8 cellular contexts compared by ENCODE assay signal in the genomic region with DNA sequence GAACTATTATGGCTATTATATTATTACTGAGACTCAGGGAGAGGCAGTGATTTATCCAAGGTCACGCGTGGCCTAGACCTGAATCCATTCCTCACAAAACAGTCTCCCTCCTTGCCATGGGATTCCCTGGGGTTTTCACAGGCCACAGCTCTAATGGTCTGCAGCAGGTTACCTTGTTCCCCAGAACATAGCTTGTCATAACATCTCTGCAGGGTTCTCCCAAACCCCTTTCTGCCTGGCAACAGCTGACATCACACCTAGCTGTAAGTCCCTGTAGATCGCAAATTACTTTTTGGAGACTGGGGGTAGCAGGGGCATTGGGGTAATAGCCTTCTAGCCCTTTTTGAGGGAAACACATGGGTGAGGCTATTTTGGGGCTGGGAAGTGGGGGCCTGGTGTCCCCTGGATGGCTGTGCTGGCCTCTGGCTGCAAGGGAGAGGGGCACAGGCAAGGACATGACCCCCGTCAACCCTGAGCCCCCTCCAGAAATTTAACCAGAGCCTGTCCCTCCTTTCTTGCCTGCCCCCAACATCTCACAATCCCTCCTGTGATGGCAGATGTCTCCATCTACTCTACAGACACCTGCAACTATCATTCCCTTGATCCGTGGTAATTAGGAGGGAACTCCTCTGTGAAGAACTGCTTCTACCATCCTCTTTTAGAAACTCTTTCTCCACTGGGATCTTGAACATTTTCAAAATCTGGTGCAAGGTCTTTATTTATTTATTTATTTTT. TPM values are rescaled to one million over a fixed set of nuclear protein-coding genes. Genes with fewer than 3 reads are reported as not detected.
DNase-seq lines count a peak whose midpoint lies in the region; ATAC-seq, FAIRE-seq and TF ChIP-seq lines count a peak whose summit lies in the region.

No MANE protein-coding gene starts in this region.

- no peak for TF ChIP-seq POLR2A in HepG2 (IDR thresholded peaks at IDR 0.05; ENCODE audit: insufficient read depth in 1 of 2, low read depth in 2 of 2, low read length in 2 of 2)

- H3K36me3 Mint-ChIP-seq in activated naive CD4-positive, alpha-beta T cell treated with anti-CD3 and anti-CD28 coated beads, Interleukin-2, amount 50 U/mL, for 24 hours: peaks cover 2% of the 10 kb centered on the region

- no TSS peak for BruUV-seq in HepG2 (replicated peaks; lab: Mats Ljungman, UMichigan)

- CTCF ChIA-PET in HepG2 (lab: Yijun Ruan, JAX; ENCODE audit: low intra/inter-chr PET ratio, low total read pairs): interaction anchor here (1.8 kb wide), 1 partner anchor 25 kb away, joined by 5 read pairs; no protein-coding TSS in a partner anchor

- H3K4me2 ChIP-seq in HepG2 (ENCODE audit: low read depth, low read length): peak overlapping the region; percentile 97

- no peak for TF ChIP-seq EP300 in HepG2 (IDR thresholded peaks at IDR 0.05; ENCODE audit: low read depth in 2 of 2, low read length in 2 of 2)
- TF ChIP-seq EP300 in HepG2 (CRISPR knock-in tag; IDR thresholded peaks at IDR 0.05; ENCODE audit: borderline replicate concordance): no peak

- DNase-seq in GM19239 (ENCODE audit: insufficient read length, low spot score) (no peak), SK-N-DZ (ENCODE audit: low spot score) (peak; percentile 44), HepG2 (ENCODE audit: low spot score) (no peak), SHP77 treated with DMSO at 0.1 percent for 48 hours (lab: John Stamatoyannopoulos, UW) (no peak), HK-2 (ENCODE audit: unreplicated experiment) (no peak)
- DNase-seq in stimulated activated CD8-positive, alpha-beta memory T cell treated with anti-CD3 and anti-CD28 coated beads, Interleukin-2, amount 100 ng/mL, for 1 hour (ENCODE audit: low read depth in 2 of 2): peak; percentile 33 to 37

- H3K27ac Mint-ChIP-seq in activated naive CD4-positive, alpha-beta T cell treated with anti-CD3 and anti-CD28 coated beads, Interleukin-2, amount 50 U/mL, for 24 hours: peak overlapping the region; percentile 96

- H3K27me3 ChIP-seq in HepG2 (ENCODE audit: control insufficient read depth in 1 of 2, insufficient read depth in 2 of 2, low read length in 2 of 2): no peaks in the 10 kb centered on the region

- no peak overlapping the region for H2AFZ ChIP-seq in HepG2 (ENCODE audit: low read length)

- TF ChIP-seq CTCF in HepG2 (CRISPR knock-in tag; IDR thresholded peaks at IDR 0.05): no peak

- peak overlapping the region; percentile 96 for H3K4me3 Mint-ChIP-seq in activated naive CD4-positive, alpha-beta T cell treated with anti-CD3 and anti-CD28 coated beads, Interleukin-2, amount 50 U/mL, for 24 hours

- no peaks in the 10 kb centered on the region for H4K20me1 ChIP-seq in HepG2 (ENCODE audit: insufficient read depth, low read length)

- H3K4me1 Mint-ChIP-seq in activated naive CD4-positive, alpha-beta T cell treated with anti-CD3 and anti-CD28 coated beads, Interleukin-2, amount 50 U/mL, for 24 hours: peaks cover 42% of the 10 kb centered on the region

- in situ Hi-C loops in HepG2 (cut with HindIII; ENCODE audit: extremely low pct_ligation_motif_present, low pct_unique_long_range_greater_than_20kb): no loop called here

- peak overlapping the region in 2 of 3 experiments; percentile 10 to 36; a peak in 2 of 6 replicates for H3K4me3 ChIP-seq in HepG2 (replicated peaks in 1 of 3; ENCODE audit: insufficient read depth in 1 of 3, low read depth in 2 of 3, low read length in 3 of 3)

- peaks cover 5% of the 10 kb centered on the region for H3K79me2 ChIP-seq in HepG2 (ENCODE audit: insufficient read depth, low read length)

- intact Hi-C loops in HepG2 (cut with micrococcal nuclease; ENCODE audit: unreplicated experiment): no loop called here

- no peaks in the 10 kb centered on the region for H3K9me3 Mint-ChIP-seq in activated naive CD4-positive, alpha-beta T cell treated with anti-CD3 and anti-CD28 coated beads, Interleukin-2, amount 50 U/mL, for 24 hours

- H3K36me3 ChIP-seq in HepG2 (replicated peaks in 1 of 2; ENCODE audit: control insufficient read depth in 1 of 2, insufficient read depth in 2 of 2, low read length in 2 of 2): no peaks in the 10 kb centered on the region; a peak in 1 of 5 replicates

- H3K27me3 Mint-ChIP-seq in activated naive CD4-positive, alpha-beta T cell treated with anti-CD3 and anti-CD28 coated beads, Interleukin-2, amount 50 U/mL, for 24 hours: no peaks in the 10 kb centered on the region

- H3K4me1 ChIP-seq in HepG2 (ENCODE audit: insufficient read depth, low read length): peaks cover 38% of the 10 kb centered on the region

- TF ChIP-seq RAD21 in HepG2 (CRISPR knock-in tag; IDR thresholded peaks at IDR 0.05): no peak

- H3K9ac ChIP-seq in HepG2 (ENCODE audit: insufficient read depth, low read depth, low read length): peak overlapping the region; percentile 7; the same call in 1 of the 2 replicates

- H3K9me3 ChIP-seq in HepG2 (ENCODE audit: low read length): no peaks in the 10 kb centered on the region

- ATAC-seq in HepG2 (no peak), GM18861 (IDR thresholded peaks at IDR 0.05; ENCODE audit: unreplicated experiment) (no peak)

- WGBS in HepG2 (ENCODE audit: low lambda C conversion rate): 89% methylated on average over 5 of the region's 5 CpGs

- POLR2A ChIA-PET in HepG2 (lab: Yijun Ruan, JAX): interaction anchor here (1.1 to 3.8 kb wide), 7 partner anchors 12 to 111 kb away, joined by 3 to 33 read pairs (median 8); no protein-coding TSS in a partner anchor

- FAIRE-seq in GM19239 (lab: Jason Lieb, UNC) (peak; percentile 91), HepG2 (lab: Jason Lieb, UNC) (no peak)

- no peak overlapping the region for H3K27ac ChIP-seq in HepG2 (ENCODE audit: extremely low read length, insufficient read depth, low read length)

RNA-seq across cellular contexts. Expression of gene CD74, which starts 1.3 kb away (rescaled TPM):
- polyA plus RNA-seq in SK-N-DZ (2014; cell fraction: cytosol; rRNA removed): 28.0 and 54.1 TPM in 2 replicates
- polyA plus RNA-seq in SK-N-DZ (2014; cell fraction: nucleus; rRNA removed): 6.8 and 10.0 TPM in 2 replicates
- 30.1 and 84.4 TPM in 2 replicates for total RNA-seq in HepG2 (2016; rRNA removed; fragmentation: Illumina TruSeq; extraction: Trizol)
- total RNA-seq in HepG2 (2016; cell fraction: cytosol; rRNA removed; fragmentation: Illumina TruSeq; extraction: Trizol; ENCODE audit: low read depth): 19.1 and 22.1 TPM in 2 replicates
- total RNA-seq in HepG2 (2016; cell fraction: insoluble cytoplasmic fraction; rRNA removed; fragmentation: Illumina TruSeq; extraction: Trizol): 30.1 and 86.9 TPM in 2 replicates
- 23.8 and 31.1 TPM in 2 replicates for total RNA-seq in HepG2 (2016; cell fraction: membrane; rRNA removed; fragmentation: Illumina TruSeq; extraction: Trizol)
- 88.0 and 96.2 TPM in 2 replicates for total RNA-seq in HepG2 (2016; cell fraction: nucleus; rRNA removed; fragmentation: Illumina TruSeq; extraction: Trizol)
- 34.1 and 56.4 TPM in 2 replicates for polyA plus RNA-seq in HepG2 (2011; rRNA removed)
- 24.7 and 30.8 TPM in 2 replicates for polyA plus RNA-seq in HepG2 (2011; cell fraction: cytosol; rRNA removed)
- 26.5 and 30.9 TPM in 2 replicates for polyA plus RNA-seq in HepG2 (2011; cell fraction: nucleus; rRNA removed)
- 73.1 and 87.1 TPM in 2 replicates for polyA plus RNA-seq in HepG2 (2012)
- polyA plus RNA-seq in HepG2 (2016; cell fraction: cytosol; fragmentation: Illumina TruSeq; extraction: Trizol; ENCODE audit: low read depth): 44.1 and 51.7 TPM in 2 replicates
- polyA plus RNA-seq in HepG2 (2016; cell fraction: insoluble cytoplasmic fraction; fragmentation: Illumina TruSeq; extraction: Trizol; ENCODE audit: low read depth): 52.1 and 69.3 TPM in 2 replicates
- polyA plus RNA-seq in HepG2 (2016; cell fraction: membrane; fragmentation: Illumina TruSeq; extraction: Trizol; ENCODE audit: low read depth): 51.1 and 54.1 TPM in 2 replicates
- polyA plus RNA-seq in HepG2 (2016; cell fraction: nucleus; fragmentation: Illumina TruSeq; extraction: Trizol; ENCODE audit: insufficient read depth, low read depth): 232 and 243 TPM in 2 replicates
- polyA minus RNA-seq in HepG2 (2011; rRNA and poly(A)+ RNA removed; ENCODE audit: low replicate concordance): 2.5 and 52.0 TPM in 2 replicates
- polyA minus RNA-seq in HepG2 (2011; cell fraction: cytosol; rRNA and poly(A)+ RNA removed): 21.3 and 26.3 TPM in 2 replicates
- 11.5 and 16.5 TPM in 2 replicates for polyA minus RNA-seq in HepG2 (2011; cell fraction: nucleus; rRNA and poly(A)+ RNA removed)

RNA-seq across cellular contexts. Expression of gene RPS14, which starts 38.1 kb away (rescaled TPM):
- polyA plus RNA-seq in SK-N-DZ (2014; cell fraction: cytosol; rRNA removed): 5,679 and 6,004 TPM in 2 replicates
- 3,074 and 3,420 TPM in 2 replicates for polyA plus RNA-seq in SK-N-DZ (2014; cell fraction: nucleus; rRNA removed)
- total RNA-seq in HepG2 (2016; rRNA removed; fragmentation: Illumina TruSeq; extraction: Trizol): 2,116 and 2,466 TPM in 2 replicates
- 3,305 and 3,520 TPM in 2 replicates for total RNA-seq in HepG2 (2016; cell fraction: cytosol; rRNA removed; fragmentation: Illumina TruSeq; extraction: Trizol; ENCODE audit: low read depth)
- total RNA-seq in HepG2 (2016; cell fraction: insoluble cytoplasmic fraction; rRNA removed; fragmentation: Illumina TruSeq; extraction: Trizol): 2,149 and 2,588 TPM in 2 replicates
- 4,929 and 5,069 TPM in 2 replicates for total RNA-seq in HepG2 (2016; cell fraction: membrane; rRNA removed; fragmentation: Illumina TruSeq; extraction: Trizol)
- total RNA-seq in HepG2 (2016; cell fraction: nucleus; rRNA removed; fragmentation: Illumina TruSeq; extraction: Trizol): 644 and 721 TPM in 2 replicates
- polyA plus RNA-seq in HepG2 (2011; rRNA removed): 3,058 and 3,295 TPM in 2 replicates
- 6,315 and 8,239 TPM in 2 replicates for polyA plus RNA-seq in HepG2 (2011; cell fraction: cytosol; rRNA removed)
- 1,184 and 1,580 TPM in 2 replicates for polyA plus RNA-seq in HepG2 (2011; cell fraction: nucleus; rRNA removed)
- polyA plus RNA-seq in HepG2 (2012): 3,506 and 4,895 TPM in 2 replicates
- 3,347 and 3,785 TPM in 2 replicates for polyA plus RNA-seq in HepG2 (2016; cell fraction: cytosol; fragmentation: Illumina TruSeq; extraction: Trizol; ENCODE audit: low read depth)
- polyA plus RNA-seq in HepG2 (2016; cell fraction: insoluble cytoplasmic fraction; fragmentation: Illumina TruSeq; extraction: Trizol; ENCODE audit: low read depth): 2,246 and 2,277 TPM in 2 replicates
- polyA plus RNA-seq in HepG2 (2016; cell fraction: membrane; fragmentation: Illumina TruSeq; extraction: Trizol; ENCODE audit: low read depth): 4,452 and 4,569 TPM in 2 replicates
- polyA plus RNA-seq in HepG2 (2016; cell fraction: nucleus; fragmentation: Illumina TruSeq; extraction: Trizol; ENCODE audit: insufficient read depth, low read depth): 1,056 and 1,136 TPM in 2 replicates
- polyA minus RNA-seq in HepG2 (2011; rRNA and poly(A)+ RNA removed; ENCODE audit: low replicate concordance): 795 and 1,496 TPM in 2 replicates
- polyA minus RNA-seq in HepG2 (2011; cell fraction: cytosol; rRNA and poly(A)+ RNA removed): 375 and 432 TPM in 2 replicates
- polyA minus RNA-seq in HepG2 (2011; cell fraction: nucleus; rRNA and poly(A)+ RNA removed): 180 and 283 TPM in 2 replicates

RNA-seq across cellular contexts. Expression of gene TCOF1, which starts 53.9 kb away (rescaled TPM):
- polyA plus RNA-seq in SK-N-DZ (2014; cell fraction: cytosol; rRNA removed): 39.6 and 55.9 TPM in 2 replicates
- 39.1 and 55.0 TPM in 2 replicates for polyA plus RNA-seq in SK-N-DZ (2014; cell fraction: nucleus; rRNA removed)
- 41.6 and 44.5 TPM in 2 replicates for total RNA-seq in HepG2 (2016; rRNA removed; fragmentation: Illumina TruSeq; extraction: Trizol)
- total RNA-seq in HepG2 (2016; cell fraction: cytosol; rRNA removed; fragmentation: Illumina TruSeq; extraction: Trizol; ENCODE audit: low read depth): 7.0 and 8.0 TPM in 2 replicates
- total RNA-seq in HepG2 (2016; cell fraction: insoluble cytoplasmic fraction; rRNA removed; fragmentation: Illumina TruSeq; extraction: Trizol): 34.8 and 42.9 TPM in 2 replicates
- 12.4 and 12.6 TPM in 2 replicates for total RNA-seq in HepG2 (2016; cell fraction: membrane; rRNA removed; fragmentation: Illumina TruSeq; extraction: Trizol)
- total RNA-seq in HepG2 (2016; cell fraction: nucleus; rRNA removed; fragmentation: Illumina TruSeq; extraction: Trizol): 38.8 and 43.2 TPM in 2 replicates
- 9.9 and 10.1 TPM in 2 replicates for polyA plus RNA-seq in HepG2 (2011; rRNA removed)
- 5.7 and 7.4 TPM in 2 replicates for polyA plus RNA-seq in HepG2 (2011; cell fraction: cytosol; rRNA removed)
- polyA plus RNA-seq in HepG2 (2011; cell fraction: nucleus; rRNA removed): 27.8 and 31.6 TPM in 2 replicates
- polyA plus RNA-seq in HepG2 (2012): 14.9 and 19.7 TPM in 2 replicates
- 2.9 and 3.4 TPM in 2 replicates for polyA plus RNA-seq in HepG2 (2016; cell fraction: cytosol; fragmentation: Illumina TruSeq; extraction: Trizol; ENCODE audit: low read depth)
- polyA plus RNA-seq in HepG2 (2016; cell fraction: insoluble cytoplasmic fraction; fragmentation: Illumina TruSeq; extraction: Trizol; ENCODE audit: low read depth): 38.4 and 54.0 TPM in 2 replicates
- 6.2 and 8.3 TPM in 2 replicates for polyA plus RNA-seq in HepG2 (2016; cell fraction: membrane; fragmentation: Illumina TruSeq; extraction: Trizol; ENCODE audit: low read depth)
- polyA plus RNA-seq in HepG2 (2016; cell fraction: nucleus; fragmentation: Illumina TruSeq; extraction: Trizol; ENCODE audit: insufficient read depth, low read depth): 61.9 and 69.6 TPM in 2 replicates
- polyA minus RNA-seq in HepG2 (2011; rRNA and poly(A)+ RNA removed; ENCODE audit: low replicate concordance): 16.4 and 42.6 TPM in 2 replicates
- polyA minus RNA-seq in HepG2 (2011; cell fraction: cytosol; rRNA and poly(A)+ RNA removed): 9.8 and 12.7 TPM in 2 replicates
- polyA minus RNA-seq in HepG2 (2011; cell fraction: nucleus; rRNA and poly(A)+ RNA removed): 19.2 and 20.5 TPM in 2 replicates

Comparison
In these comparisons a context has a peak if more than half of its experiments do, and no peak if none do; other contexts are left out.
1. DNase-seq: peak in SK-N-DZ (single experiment) and stimulated activated CD8-positive, alpha-beta memory T cell treated with anti-CD3 and anti-CD28 coated beads, Interleukin-2, amount 100 ng/mL, for 1 hour (2 of 2); none in GM19239 (single experiment), HepG2 (single experiment), SHP77 treated with DMSO at 0.1 percent for 48 hours (single experiment) and HK-2 (single experiment).